In the genomic region with DNA sequence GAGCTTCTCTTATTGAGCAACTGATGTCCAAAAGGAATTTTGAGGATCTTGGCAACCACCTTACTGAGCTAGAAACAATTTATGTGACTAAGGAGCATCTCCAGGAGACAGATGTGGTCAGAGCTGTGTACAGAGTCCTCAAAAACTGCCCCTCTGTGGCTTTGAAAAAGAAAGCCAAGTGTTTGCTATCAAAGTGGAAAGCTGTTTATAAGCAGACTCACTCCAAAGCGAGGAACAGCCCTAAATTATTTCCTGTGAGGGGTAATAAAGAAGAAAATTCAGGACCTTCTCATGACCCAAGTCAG, we compare ENCODE assay signal across 13 cellular contexts. TPM values are rescaled to one million over a fixed set of nuclear protein-coding genes. Genes with fewer than 3 reads are reported as not detected.
A peak's percentile ranks its signal among the peaks of the same experiment; 100 is the strongest.
DNase-seq lines count a peak whose midpoint lies in the region; ATAC-seq and TF ChIP-seq lines count a peak whose summit lies in the region.
"Had no signal": no experiment of that assay in that cellular context is flagged by ENCODE, and none has a peak within 500 bp of the region (broad histone marks: within the 10 kb centered on the region; RNA-seq: fewer than 3 reads in every experiment).

No MANE protein-coding gene starts in this region.

- TF ChIP-seq CTCF in OCI-LY1 (IDR thresholded peaks at IDR 0.05; ENCODE audit: low read length) (no peak), foreskin fibroblast (IDR thresholded peaks at IDR 0.05; ENCODE audit: low read depth, low read length) (no peak), GM10266 (IDR thresholded peaks at IDR 0.05; ENCODE audit: control insufficient read depth, insufficient read depth, low read depth, missing control alignments) (no peak)

- DNase-seq in activated CD8-positive, alpha-beta memory T cell treated with anti-CD3 and anti-CD28 coated beads, Interleukin-2, amount 10 ng/mL, durations not matched to agents 7 days and 5 days: no peak
- no peak for DNase-seq in activated CD8-positive, alpha-beta memory T cell treated with anti-CD3 and anti-CD28 coated beads, Interleukin-2, amount 50 U/mL, for 4 hours
- peak; percentile 58 to 71 for DNase-seq in foreskin fibroblast
- no peak for DNase-seq in ACHN
- DNase-seq in GM10266 (ENCODE audit: extremely low spot score): no peak
- DNase-seq: effector CD8-positive, alpha-beta T cell; NCI-H526 treated with DMSO at 0.1 percent for 48 hours had no signal

- peak overlapping the region; percentile 73 for H3K27ac Mint-ChIP-seq in activated CD8-positive, alpha-beta memory T cell treated with anti-CD3 and anti-CD28 coated beads, Interleukin-2, amount 10 ng/mL, durations not matched to agents 7 days and 5 days
- H3K27ac Mint-ChIP-seq: activated naive CD8-positive, alpha-beta T cell had no signal

- H2AFZ ChIP-seq in OCI-LY1 (ENCODE audit: low read length): no peak overlapping the region

- H3K27me3 Mint-ChIP-seq in activated CD8-positive, alpha-beta memory T cell treated with anti-CD3 and anti-CD28 coated beads, Interleukin-2, amount 10 ng/mL, durations not matched to agents 7 days and 5 days: no peaks in the 10 kb centered on the region
- H3K27me3 Mint-ChIP-seq: activated naive CD8-positive, alpha-beta T cell had no signal

- H3K79me2 ChIP-seq in OCI-LY1 (ENCODE audit: insufficient read depth, low read length): no peaks in the 10 kb centered on the region

- H3K4me3 ChIP-seq in OCI-LY1 (ENCODE audit: low read depth, low read length, poor library complexity, severe bottlenecking): peak overlapping the region; percentile 38
- H3K4me3 ChIP-seq in foreskin fibroblast (ENCODE audit: low read depth in 1 of 2, low read length in 2 of 2): peak overlapping the region; percentile 18 to 26
- peak overlapping the region; percentile 35 to 59 for H3K4me3 ChIP-seq in stomach smooth muscle (ENCODE audit: low read length in 2 of 2)

- no peaks in the 10 kb centered on the region for H3F3A ChIP-seq in OCI-LY1 (ENCODE audit: insufficient read depth, low read length)

- ATAC-seq in activated CD8-positive, alpha-beta memory T cell treated with anti-CD3 and anti-CD28 coated beads, Interleukin-2, amount 10 ng/mL, durations not matched to agents 7 days and 5 days: no peak
- ATAC-seq in HG02642 (IDR thresholded peaks at IDR 0.05; ENCODE audit: poor library complexity, unreplicated experiment): no peak

- in situ Hi-C loops in ACHN (cut with HindIII; ENCODE audit: low pct_ligation_motif_present, low pct_unique_long_range_greater_than_20kb, low sequenced_read_pairs): no loop called here

- H3K4me1 Mint-ChIP-seq in activated CD8-positive, alpha-beta memory T cell treated with anti-CD3 and anti-CD28 coated beads, Interleukin-2, amount 10 ng/mL, durations not matched to agents 7 days and 5 days: peaks cover 16% of the 10 kb centered on the region

- peak overlapping the region; percentile 60 for H3K4me2 ChIP-seq in OCI-LY1 (ENCODE audit: low read length)

- peaks cover 7% of the 10 kb centered on the region for H3K36me3 Mint-ChIP-seq in activated CD8-positive, alpha-beta memory T cell treated with anti-CD3 and anti-CD28 coated beads, Interleukin-2, amount 10 ng/mL, durations not matched to agents 7 days and 5 days

- peak overlapping the region; percentile 52 for H3K9ac ChIP-seq in OCI-LY1 (ENCODE audit: low read length)
- H3K9ac ChIP-seq in stomach smooth muscle (ENCODE audit: low read length in 2 of 2): peak overlapping the region in 1 of 2 donors; percentile 61

- H3K9me2 ChIP-seq in OCI-LY1 (ENCODE audit: low read depth, low read length): no peaks in the 10 kb centered on the region

- H3K4me1 ChIP-seq in OCI-LY1 (ENCODE audit: insufficient read depth, low read length, severe bottlenecking): peaks cover 33% of the 10 kb centered on the region
- H3K4me1 ChIP-seq in stomach smooth muscle (ENCODE audit: control insufficient read depth, insufficient read depth, low read length): peaks cover 4% of the 10 kb centered on the region

- peak overlapping the region; percentile 80 for H3K27ac ChIP-seq in OCI-LY1 (ENCODE audit: low read depth, low read length, poor library complexity, severe bottlenecking)
- peak overlapping the region; percentile 53 for H3K27ac ChIP-seq in stomach smooth muscle (ENCODE audit: low read length)
- H3K27ac ChIP-seq: neutrophil had no signal

- H4K20me1 ChIP-seq in OCI-LY1 (ENCODE audit: insufficient read depth, low read length): no peaks in the 10 kb centered on the region

- H3K27me3 ChIP-seq in OCI-LY1 (ENCODE audit: insufficient read depth, low read length): no peaks in the 10 kb centered on the region
- no peaks in the 10 kb centered on the region for H3K27me3 ChIP-seq in stomach smooth muscle (ENCODE audit: control insufficient read depth in 1 of 2, insufficient read depth in 2 of 2, low read length in 2 of 2)
- H3K27me3 ChIP-seq: neutrophil, vagina had no signal

- CTCF ChIA-PET in activated CD8-positive, alpha-beta memory T cell treated with anti-CD3 and anti-CD28 coated beads, Interleukin-2, amount 10 ng/mL, durations not matched to agents 7 days and 5 days (lab: Charles Lee): interaction anchor here (1.0 kb wide), 1 partner anchor 370 kb away, joined by 4 read pairs; no protein-coding TSS in a partner anchor

- H3K9me3 ChIP-seq in OCI-LY1 (ENCODE audit: low read length) (no peaks in the 10 kb centered on the region), stomach smooth muscle (ENCODE audit: control insufficient read depth in 2 of 2, low read length in 2 of 2) (no peaks in the 10 kb centered on the region)
- H3K9me3 ChIP-seq: neutrophil, vagina had no signal

- H3K36me3 ChIP-seq in OCI-LY1 (ENCODE audit: insufficient read depth, low read length) (peaks cover 23% of the 10 kb centered on the region), stomach smooth muscle (ENCODE audit: control insufficient read depth in 2 of 2, insufficient read depth in 2 of 2, low read length in 2 of 2) (no peaks in the 10 kb centered on the region)
- H3K36me3 ChIP-seq: vagina had no signal

- H3K9me3 Mint-ChIP-seq in activated CD8-positive, alpha-beta memory T cell treated with anti-CD3 and anti-CD28 coated beads, Interleukin-2, amount 10 ng/mL, durations not matched to agents 7 days and 5 days (ENCODE audit: low read depth): no peaks in the 10 kb centered on the region

- H3K4me3 Mint-ChIP-seq in activated CD8-positive, alpha-beta memory T cell treated with anti-CD3 and anti-CD28 coated beads, Interleukin-2, amount 10 ng/mL, durations not matched to agents 7 days and 5 days: peak overlapping the region; percentile 45
- H3K4me3 Mint-ChIP-seq: activated naive CD8-positive, alpha-beta T cell had no signal

RNA-seq across cellular contexts. Expression of gene TCEANC, which starts 9.5 kb away (rescaled TPM):
- total RNA-seq in activated CD8-positive, alpha-beta memory T cell treated with anti-CD3 and anti-CD28 coated beads, Interleukin-2, amount 10 ng/mL, durations not matched to agents 7 days and 5 days: 1 to 10 TPM; 4.7 to 5.1 TPM

RNA-seq across cellular contexts. Expression of gene RAB9A, which starts 26.4 kb away (rescaled TPM):
- total RNA-seq in activated CD8-positive, alpha-beta memory T cell treated with anti-CD3 and anti-CD28 coated beads, Interleukin-2, amount 10 ng/mL, durations not matched to agents 7 days and 5 days: 10 to 100 TPM; 13.7 to 20.3 TPM

Comparison
In these comparisons a context has a peak if more than half of its experiments do, and no peak if none do; other contexts are left out.
1. DNase-seq: peak in foreskin fibroblast (2 of 2); none in activated CD8-positive, alpha-beta memory T cell treated with anti-CD3 and anti-CD28 coated beads, Interleukin-2, amount 10 ng/mL, durations not matched to agents 7 days and 5 days (single experiment), activated CD8-positive, alpha-beta memory T cell treated with anti-CD3 and anti-CD28 coated beads, Interleukin-2, amount 50 U/mL, for 4 hours (single experiment), ACHN (single experiment) and GM10266 (single experiment).
2. Peak in every context shown above with its lines, with median percentiles within 50 percentile points of each other: H3K4me3 ChIP-seq.